7 cellular contexts compared by ENCODE assay signal in genomic region chr19:4830768-4831265, GRCh38. TPM values are rescaled to one million over a fixed set of nuclear protein-coding genes. Genes with fewer than 3 reads are reported as not detected.
DNase-seq lines count a peak whose midpoint lies in the region; ATAC-seq, FAIRE-seq and TF ChIP-seq lines count a peak whose summit lies in the region.

No MANE protein-coding gene starts in this region.

- H3K27me3 ChIP-seq in keratinocyte (ENCODE audit: control insufficient read depth, extremely low read depth, insufficient read depth, low read length) (no peaks in the 10 kb centered on the region), subcutaneous abdominal adipose tissue (ENCODE audit: control insufficient read depth in 5 of 5, insufficient read depth in 4 of 5, low read length in 5 of 5) (no peaks in the 10 kb centered on the region)

- POLR2A ChIA-PET in activated naive CD8-positive, alpha-beta T cell treated with anti-CD3 and anti-CD28 coated beads, Interleukin-2, amount 10 ng/mL, durations not matched to agents 7 days and 5 days (lab: Charles Lee): no interaction called here

- H3K27me3 Mint-ChIP-seq in activated naive CD8-positive, alpha-beta T cell treated with anti-CD3 and anti-CD28 coated beads, Interleukin-2, amount 10 ng/mL, durations not matched to agents 7 days and 5 days: no peaks in the 10 kb centered on the region

- H3K9me3 ChIP-seq in keratinocyte (ENCODE audit: control insufficient read depth, low read depth, low read length) (no peaks in the 10 kb centered on the region), subcutaneous abdominal adipose tissue (ENCODE audit: control insufficient read depth in 5 of 5, low read length in 5 of 5) (no peaks in the 10 kb centered on the region)

- H3K9ac ChIP-seq in keratinocyte (ENCODE audit: control insufficient read depth, extremely low read depth, insufficient read depth, low read length): peak overlapping the region; percentile 96
- peak overlapping the region; percentile 83 to 98 (median 97) for H3K9ac ChIP-seq in subcutaneous abdominal adipose tissue (ENCODE audit: low read length in 5 of 5)

- peak; percentile 60 for FAIRE-seq in keratinocyte (lab: Jason Lieb, UNC)

- H3K4me3 ChIP-seq in keratinocyte (ENCODE audit: control insufficient read depth in 2 of 3, extremely low read depth in 1 of 3, insufficient read depth in 2 of 3, low read depth in 1 of 3, low read length in 3 of 3) (peak overlapping the region; percentile 98 to 99 (median 99)), subcutaneous abdominal adipose tissue (ENCODE audit: low read depth in 1 of 5, low read length in 5 of 5) (peak overlapping the region; percentile 74 to 91 (median 85))

- peak overlapping the region; percentile 83 for H3K27ac Mint-ChIP-seq in activated naive CD8-positive, alpha-beta T cell treated with anti-CD3 and anti-CD28 coated beads, Interleukin-2, amount 10 ng/mL, durations not matched to agents 7 days and 5 days

- peak overlapping the region; percentile 88 for H3K4me3 Mint-ChIP-seq in activated naive CD8-positive, alpha-beta T cell treated with anti-CD3 and anti-CD28 coated beads, Interleukin-2, amount 10 ng/mL, durations not matched to agents 7 days and 5 days

- DNase-seq in activated naive CD8-positive, alpha-beta T cell treated with anti-CD3 and anti-CD28 coated beads, Interleukin-2, amount 10 ng/mL, durations not matched to agents 7 days and 5 days: no peak
- DNase-seq in keratinocyte (ENCODE audit: low read depth, low spot score) (no peak), AG08395 (ENCODE audit: low spot score) (no peak)

- peaks cover 18% of the 10 kb centered on the region for H3K4me1 Mint-ChIP-seq in activated naive CD8-positive, alpha-beta T cell treated with anti-CD3 and anti-CD28 coated beads, Interleukin-2, amount 10 ng/mL, durations not matched to agents 7 days and 5 days

- H3K27ac ChIP-seq in keratinocyte (ENCODE audit: control insufficient read depth, insufficient read depth, low read length): peak overlapping the region; percentile 93
- peak overlapping the region; percentile 96 for H3K27ac ChIP-seq in subcutaneous abdominal adipose tissue (ENCODE audit: low read depth, low read length)

- peaks cover 52% of the 10 kb centered on the region for H3K79me2 ChIP-seq in keratinocyte (ENCODE audit: control insufficient read depth, insufficient read depth, low read length)

- ATAC-seq in HG03342 (IDR thresholded peaks at IDR 0.05; ENCODE audit: unreplicated experiment) (peak; percentile 4), GM21786 (IDR thresholded peaks at IDR 0.05; ENCODE audit: unreplicated experiment) (no peak), GM21381 (IDR thresholded peaks at IDR 0.05; ENCODE audit: unreplicated experiment) (no peak)
- no peak for ATAC-seq in activated naive CD8-positive, alpha-beta T cell treated with anti-CD3 and anti-CD28 coated beads, Interleukin-2, amount 10 ng/mL, durations not matched to agents 7 days and 5 days (ENCODE audit: low read depth)

- dilution Hi-C loops in keratinocyte (cut with MboI; ENCODE audit: extremely low pct_ligation_motif_present, low sequenced_read_pairs): no loop called here

- TF ChIP-seq CTCF in keratinocyte (optimal IDR thresholded peaks at IDR 0.05 in 1 of 3, IDR thresholded peaks at IDR 0.05 in 1 of 3, conservative IDR thresholded peaks at IDR 0.05 in 1 of 3; ENCODE audit: extremely low read depth in 1 of 3, insufficient read depth in 2 of 3, low read length in 3 of 3): no peak

- H3K36me3 ChIP-seq in keratinocyte (ENCODE audit: control insufficient read depth in 2 of 2, extremely low read depth in 1 of 2, insufficient read depth in 2 of 2, low read length in 2 of 2) (peaks cover 0 to 4% of the 10 kb centered on the region in 2 experiments), subcutaneous abdominal adipose tissue (ENCODE audit: control insufficient read depth in 5 of 5, insufficient read depth in 5 of 5, low read length in 5 of 5) (no peaks in the 10 kb centered on the region)

- H3K9me3 Mint-ChIP-seq in activated naive CD8-positive, alpha-beta T cell treated with anti-CD3 and anti-CD28 coated beads, Interleukin-2, amount 10 ng/mL, durations not matched to agents 7 days and 5 days: no peaks in the 10 kb centered on the region

- peaks cover 18% of the 10 kb centered on the region for H3K4me1 ChIP-seq in keratinocyte (ENCODE audit: control insufficient read depth, extremely low read depth, insufficient read depth, low read length)
- peaks cover 4 to 22% (median 19%) of the 10 kb centered on the region in 5 donors for H3K4me1 ChIP-seq in subcutaneous abdominal adipose tissue (ENCODE audit: control insufficient read depth in 5 of 5, insufficient read depth in 5 of 5, low read length in 5 of 5)

- peaks cover 4% of the 10 kb centered on the region for H4K20me1 ChIP-seq in keratinocyte (ENCODE audit: control insufficient read depth, extremely low read depth, insufficient read depth, low read length)

- peaks cover 9% of the 10 kb centered on the region for H3K36me3 Mint-ChIP-seq in activated naive CD8-positive, alpha-beta T cell treated with anti-CD3 and anti-CD28 coated beads, Interleukin-2, amount 10 ng/mL, durations not matched to agents 7 days and 5 days

- H3K4me2 ChIP-seq in keratinocyte (ENCODE audit: control insufficient read depth, extremely low read depth, insufficient read depth, low read depth, low read length): peak overlapping the region; percentile 99

- H3K9me1 ChIP-seq in keratinocyte (ENCODE audit: control insufficient read depth, extremely low read depth, insufficient read depth, low read length): no peaks in the 10 kb centered on the region

- H2AFZ ChIP-seq in keratinocyte (ENCODE audit: control insufficient read depth, low read length): no peak overlapping the region

RNA-seq across cellular contexts. Expression of gene TICAM1, which starts 0.7 kb away (rescaled TPM):
- 10 to 100 TPM; 14.1 to 14.3 TPM for total RNA-seq in activated naive CD8-positive, alpha-beta T cell treated with anti-CD3 and anti-CD28 coated beads, Interleukin-2, amount 10 ng/mL, durations not matched to agents 7 days and 5 days
- 2.1 to 2.5 TPM (median 2.2 TPM) in 3 replicates for polyA plus RNA-seq in keratinocyte
- polyA plus RNA-seq in keratinocyte (2011; ENCODE audit: low read depth): 15.3 TPM
- polyA plus RNA-seq in keratinocyte (2011; cell fraction: cytosol; rRNA removed): 4.8 and 12.4 TPM in 2 replicates
- 9.6 and 17.4 TPM in 2 replicates for polyA plus RNA-seq in keratinocyte (2011; cell fraction: nucleus; rRNA removed)
- polyA plus RNA-seq in keratinocyte (2012; ENCODE audit: low replicate concordance): 26.6 and 33.4 TPM in 2 replicates
- 1.6 to 16.6 TPM (median 2.1 TPM) in 3 replicates for polyA minus RNA-seq in keratinocyte
- 13.0 TPM for polyA minus RNA-seq in keratinocyte (2011; cell fraction: cytosol; rRNA and poly(A)+ RNA removed)
- 11.9 and 14.1 TPM in 2 replicates for polyA minus RNA-seq in keratinocyte (2011; cell fraction: nucleus; rRNA and poly(A)+ RNA removed)

RNA-seq across cellular contexts. Expression of gene PLIN3, which starts 36.6 kb away (rescaled TPM):
- total RNA-seq in activated naive CD8-positive, alpha-beta T cell treated with anti-CD3 and anti-CD28 coated beads, Interleukin-2, amount 10 ng/mL, durations not matched to agents 7 days and 5 days: 10 to 100 TPM; 22.8 to 25.5 TPM
- 70.7 to 107 TPM (median 87.3 TPM) in 3 replicates for polyA plus RNA-seq in keratinocyte
- polyA plus RNA-seq in keratinocyte (2011; ENCODE audit: low read depth): 61.7 TPM
- 46.6 and 82.3 TPM in 2 replicates for polyA plus RNA-seq in keratinocyte (2011; cell fraction: cytosol; rRNA removed)
- 46.0 and 54.5 TPM in 2 replicates for polyA plus RNA-seq in keratinocyte (2011; cell fraction: nucleus; rRNA removed)
- polyA plus RNA-seq in keratinocyte (2012; ENCODE audit: low replicate concordance): 47.4 and 123 TPM in 2 replicates
- polyA minus RNA-seq in keratinocyte: 49.4 to 84.6 TPM (median 69.5 TPM) in 3 replicates
- 278 TPM for polyA minus RNA-seq in keratinocyte (2011; cell fraction: cytosol; rRNA and poly(A)+ RNA removed)
- 94.2 and 112 TPM in 2 replicates for polyA minus RNA-seq in keratinocyte (2011; cell fraction: nucleus; rRNA and poly(A)+ RNA removed)

RNA-seq across cellular contexts. Expression of gene FEM1A, which starts 39.3 kb away (rescaled TPM):
- total RNA-seq in activated naive CD8-positive, alpha-beta T cell treated with anti-CD3 and anti-CD28 coated beads, Interleukin-2, amount 10 ng/mL, durations not matched to agents 7 days and 5 days: 10 to 100 TPM; 12.5 to 12.6 TPM
- 3.5 to 6.2 TPM (median 4.8 TPM) in 3 replicates for polyA plus RNA-seq in keratinocyte
- polyA plus RNA-seq in keratinocyte (2011; ENCODE audit: low read depth): 3.3 TPM
- polyA plus RNA-seq in keratinocyte (2011; cell fraction: cytosol; rRNA removed): 3.8 and 5.7 TPM in 2 replicates
- 3.8 and 5.1 TPM in 2 replicates for polyA plus RNA-seq in keratinocyte (2011; cell fraction: nucleus; rRNA removed)
- 0.92 and 1.1 TPM in 2 replicates for polyA plus RNA-seq in keratinocyte (2012; ENCODE audit: low replicate concordance)
- 6.1 to 10.5 TPM (median 7.2 TPM) in 3 replicates for polyA minus RNA-seq in keratinocyte
- 12.7 TPM for polyA minus RNA-seq in keratinocyte (2011; cell fraction: cytosol; rRNA and poly(A)+ RNA removed)
- 7.5 and 7.7 TPM in 2 replicates for polyA minus RNA-seq in keratinocyte (2011; cell fraction: nucleus; rRNA and poly(A)+ RNA removed)
